9 cellular contexts compared by ENCODE assay signal in the genomic region with DNA sequence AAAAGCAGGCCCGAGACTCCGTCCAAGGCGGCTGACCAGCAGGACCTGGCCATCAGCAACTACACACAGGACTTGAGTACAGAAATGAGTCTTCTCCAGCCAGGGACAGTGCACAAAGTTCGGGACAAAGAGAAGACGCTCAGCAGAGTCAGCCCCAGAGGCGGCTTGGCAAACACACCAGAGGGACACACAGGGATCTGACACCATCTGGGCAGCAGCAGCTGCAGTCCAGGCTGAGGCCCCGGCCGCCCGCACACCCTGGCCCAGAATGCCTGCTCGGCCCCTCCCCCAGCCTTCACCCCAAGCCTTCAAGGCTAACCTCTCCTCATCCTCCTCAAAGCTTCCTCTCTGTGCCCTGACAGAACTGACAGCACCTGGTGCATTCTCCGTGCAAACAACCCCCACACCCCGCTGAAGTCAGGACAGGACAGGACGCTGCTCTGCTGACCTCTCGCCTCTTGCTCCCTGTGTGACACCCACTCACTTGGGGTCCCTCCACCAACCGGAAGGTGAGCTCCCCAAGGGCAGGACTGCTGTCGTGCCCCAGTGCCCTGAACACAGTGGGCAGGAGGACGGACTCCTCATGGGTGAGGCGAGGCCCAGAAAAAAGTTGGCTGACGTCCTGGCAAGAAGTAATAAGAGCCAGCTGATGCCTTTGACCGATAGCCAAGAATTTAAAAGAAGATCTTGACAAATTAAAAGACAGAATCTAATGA.
A peak's percentile ranks its signal among the peaks of the same experiment; 100 is the strongest.
DNase-seq lines count a peak whose midpoint lies in the region; ATAC-seq and TF ChIP-seq lines count a peak whose summit lies in the region.
"Had no signal": no experiment of that assay in that cellular context is flagged by ENCODE, and none has a peak within 500 bp of the region (broad histone marks: within the 10 kb centered on the region; RNA-seq: fewer than 3 reads in every experiment).

No MANE protein-coding gene starts in this region.

- ATAC-seq in CD4-positive, CD25-positive, alpha-beta regulatory T cell (ENCODE audit: low read depth in 2 of 2) = no peak
- no peak; the same call in 1 of the 2 replicates for ATAC-seq in WTC11
- ATAC-seq in left cardiac atrium = peak; percentile 75 to 79
- no peak for ATAC-seq in activated CD4-positive, CD25-positive, alpha-beta regulatory T cell treated with anti-CD3 and anti-CD28 coated beads, Interleukin-2, amount 50 U/mL, for 24 hours
- no peak for ATAC-seq in activated CD8-positive, alpha-beta memory T cell treated with anti-CD3 and anti-CD28 coated beads, Interleukin-2, amount 10 ng/mL, durations not matched to agents 7 days and 5 days

- intact Hi-C loops in left cardiac atrium (cut with DNase I) = no loop called here

- CTCF ChIA-PET in WTC11 (lab: Charles Lee) = interaction anchor here (1.2 to 1.4 kb wide), 2 partner anchors 527 to 539 kb away, joined by 3 read pairs; no protein-coding TSS in a partner anchor
- CTCF ChIA-PET in activated CD8-positive, alpha-beta memory T cell treated with anti-CD3 and anti-CD28 coated beads, Interleukin-2, amount 10 ng/mL, durations not matched to agents 7 days and 5 days (lab: Charles Lee) = no interaction called here

- POLR2A ChIA-PET in WTC11 (lab: Charles Lee) = no interaction called here

- H3K4me3 Mint-ChIP-seq in CD4-positive, CD25-positive, alpha-beta regulatory T cell = peak overlapping the region in 1 of 4 donors; percentile 41
- no peak overlapping the region for H3K4me3 Mint-ChIP-seq in WTC11
- H3K4me3 Mint-ChIP-seq in activated CD8-positive, alpha-beta memory T cell treated with anti-CD3 and anti-CD28 coated beads, Interleukin-2, amount 10 ng/mL, durations not matched to agents 7 days and 5 days = no peak overlapping the region
- H3K4me3 Mint-ChIP-seq: activated CD4-positive, alpha-beta memory T cell treated with anti-CD3 and anti-CD28 coated beads for 36 hours had no signal

- no peak for DNase-seq in CD4-positive, CD25-positive, alpha-beta regulatory T cell
- no peak for DNase-seq in WTC11 (ENCODE audit: low spot score)
- DNase-seq in left cardiac atrium = peak; percentile 64
- peak; percentile 66 for DNase-seq in retina
- no peak for DNase-seq in activated gamma-delta T cell (lab: John Stamatoyannopoulos, UW)
- no peak for DNase-seq in NK-92 treated with Interleukin-12 subunit alpha and Interleukin-12 subunit beta, amount 100 ng/mL, for 24 hours (lab: John Stamatoyannopoulos, UW)
- DNase-seq in activated CD8-positive, alpha-beta memory T cell treated with anti-CD3 and anti-CD28 coated beads, Interleukin-2, amount 10 ng/mL, durations not matched to agents 7 days and 5 days = no peak
- DNase-seq: activated CD4-positive, alpha-beta memory T cell treated with anti-CD3 and anti-CD28 coated beads for 36 hours had no signal

- H3K27me3 Mint-ChIP-seq in CD4-positive, CD25-positive, alpha-beta regulatory T cell = no peaks in the 10 kb centered on the region
- H3K27me3 Mint-ChIP-seq in WTC11 (ENCODE audit: low read depth) = no peaks in the 10 kb centered on the region
- no peaks in the 10 kb centered on the region for H3K27me3 Mint-ChIP-seq in activated CD8-positive, alpha-beta memory T cell treated with anti-CD3 and anti-CD28 coated beads, Interleukin-2, amount 10 ng/mL, durations not matched to agents 7 days and 5 days
- H3K27me3 Mint-ChIP-seq: activated CD4-positive, alpha-beta memory T cell treated with anti-CD3 and anti-CD28 coated beads for 36 hours had no signal

- H3K4me3 ChIP-seq in CD4-positive, CD25-positive, alpha-beta regulatory T cell (ENCODE audit: low read depth, low read length) = no peak overlapping the region

- peak overlapping the region in 2 of 3 donors; percentile 49 to 59 for H3K27ac Mint-ChIP-seq in CD4-positive, CD25-positive, alpha-beta regulatory T cell
- peak overlapping the region; percentile 26; the same call in 1 of the 2 replicates for H3K27ac Mint-ChIP-seq in WTC11
- H3K27ac Mint-ChIP-seq in activated CD8-positive, alpha-beta memory T cell treated with anti-CD3 and anti-CD28 coated beads, Interleukin-2, amount 10 ng/mL, durations not matched to agents 7 days and 5 days = no peak overlapping the region
- H3K27ac Mint-ChIP-seq: activated CD4-positive, alpha-beta memory T cell treated with anti-CD3 and anti-CD28 coated beads for 36 hours had no signal

- no peaks in the 10 kb centered on the region for H3K9me3 Mint-ChIP-seq in CD4-positive, CD25-positive, alpha-beta regulatory T cell
- H3K9me3 Mint-ChIP-seq in WTC11 = peaks cover 4% of the 10 kb centered on the region
- H3K9me3 Mint-ChIP-seq in activated CD8-positive, alpha-beta memory T cell treated with anti-CD3 and anti-CD28 coated beads, Interleukin-2, amount 10 ng/mL, durations not matched to agents 7 days and 5 days (ENCODE audit: low read depth) = no peaks in the 10 kb centered on the region
- H3K9me3 Mint-ChIP-seq: activated CD4-positive, alpha-beta memory T cell treated with anti-CD3 and anti-CD28 coated beads for 36 hours had no signal

- no peaks in the 10 kb centered on the region for H3K36me3 ChIP-seq in CD4-positive, CD25-positive, alpha-beta regulatory T cell (ENCODE audit: control insufficient read depth, insufficient read depth, low read length)

- no peak overlapping the region for H3K27ac ChIP-seq in CD4-positive, CD25-positive, alpha-beta regulatory T cell (ENCODE audit: insufficient read depth, low read length, poor library complexity, severe bottlenecking)

- no peaks in the 10 kb centered on the region for H3K36me3 Mint-ChIP-seq in CD4-positive, CD25-positive, alpha-beta regulatory T cell
- H3K36me3 Mint-ChIP-seq in WTC11 = peaks cover 3% of the 10 kb centered on the region
- H3K36me3 Mint-ChIP-seq in activated CD8-positive, alpha-beta memory T cell treated with anti-CD3 and anti-CD28 coated beads, Interleukin-2, amount 10 ng/mL, durations not matched to agents 7 days and 5 days = no peaks in the 10 kb centered on the region
- H3K36me3 Mint-ChIP-seq: activated CD4-positive, alpha-beta memory T cell treated with anti-CD3 and anti-CD28 coated beads for 36 hours had no signal

- H3K27me3 ChIP-seq in CD4-positive, CD25-positive, alpha-beta regulatory T cell (ENCODE audit: control insufficient read depth, insufficient read depth, low read length) = no peaks in the 10 kb centered on the region

- no peaks in the 10 kb centered on the region for H3K4me1 ChIP-seq in CD4-positive, CD25-positive, alpha-beta regulatory T cell (ENCODE audit: control insufficient read depth, insufficient read depth, low read length, poor library complexity, severe bottlenecking)

- H3K4me1 Mint-ChIP-seq in CD4-positive, CD25-positive, alpha-beta regulatory T cell = peaks cover 0 to 16% (median 9%) of the 10 kb centered on the region in 4 donors
- peaks cover 49% of the 10 kb centered on the region for H3K4me1 Mint-ChIP-seq in WTC11
- peaks cover 10% of the 10 kb centered on the region for H3K4me1 Mint-ChIP-seq in activated CD8-positive, alpha-beta memory T cell treated with anti-CD3 and anti-CD28 coated beads, Interleukin-2, amount 10 ng/mL, durations not matched to agents 7 days and 5 days

- TF ChIP-seq CTCF in WTC11 (IDR thresholded peaks at IDR 0.05) = no peak

- H3K9me3 ChIP-seq in CD4-positive, CD25-positive, alpha-beta regulatory T cell (ENCODE audit: control insufficient read depth in 2 of 2, low read length in 2 of 2) = no peaks in the 10 kb centered on the region

TF ChIP-seq in WTC11, 78 proteins besides CTCF, POLR2A, EP300 and RAD21 (continues in another document):
- no peak for TF ChIP-seq TEAD1 (CRISPR knock-in tag; IDR thresholded peaks at IDR 0.05)
- TF ChIP-seq NFE2L1 (CRISPR knock-in tag; IDR thresholded peaks at IDR 0.05) = no peak
- no peak for TF ChIP-seq ZNF532 (CRISPR knock-in tag; IDR thresholded peaks at IDR 0.05; ENCODE audit: borderline replicate concordance)
- TF ChIP-seq, protein P1, sequence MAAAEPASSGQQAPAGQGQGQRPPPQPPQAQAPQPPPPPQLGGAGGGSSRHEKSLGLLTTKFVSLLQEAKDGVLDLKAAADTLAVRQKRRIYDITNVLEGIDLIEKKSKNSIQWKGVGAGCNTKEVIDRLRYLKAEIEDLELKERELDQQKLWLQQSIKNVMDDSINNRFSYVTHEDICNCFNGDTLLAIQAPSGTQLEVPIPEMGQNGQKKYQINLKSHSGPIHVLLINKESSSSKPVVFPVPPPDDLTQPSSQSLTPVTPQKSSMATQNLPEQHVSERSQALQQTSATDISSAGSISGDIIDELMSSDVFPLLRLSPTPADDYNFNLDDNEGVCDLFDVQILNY (CRISPR knock-in tag; IDR thresholded peaks at IDR 0.05) = no peak
- no peak for TF ChIP-seq NFATC4 (CRISPR knock-in tag; IDR thresholded peaks at IDR 0.05)
- TF ChIP-seq ETV6 (CRISPR knock-in tag; IDR thresholded peaks at IDR 0.05) = no peak
- TF ChIP-seq NR3C1 (CRISPR knock-in tag; conservative IDR thresholded peaks at IDR 0.05; ENCODE audit: low read depth) = no peak
- no peak for TF ChIP-seq NFYB (CRISPR knock-in tag; conservative IDR thresholded peaks at IDR 0.05; ENCODE audit: low read depth)

Comparison
In these comparisons a context has a peak if more than half of its experiments do, and no peak if none do; other contexts are left out.
1. ATAC-seq: peak in left cardiac atrium (2 of 2); none in CD4-positive, CD25-positive, alpha-beta regulatory T cell (0 of 2), WTC11 (single experiment), activated CD4-positive, CD25-positive, alpha-beta regulatory T cell treated with anti-CD3 and anti-CD28 coated beads, Interleukin-2, amount 50 U/mL, for 24 hours (0 of 2) and activated CD8-positive, alpha-beta memory T cell treated with anti-CD3 and anti-CD28 coated beads, Interleukin-2, amount 10 ng/mL, durations not matched to agents 7 days and 5 days (single experiment).
2. DNase-seq: peak in left cardiac atrium (single experiment) and retina (single experiment); none in CD4-positive, CD25-positive, alpha-beta regulatory T cell (0 of 3), WTC11 (single experiment), activated gamma-delta T cell (single experiment), NK-92 treated with Interleukin-12 subunit alpha and Interleukin-12 subunit beta, amount 100 ng/mL, for 24 hours (single experiment) and activated CD8-positive, alpha-beta memory T cell treated with anti-CD3 and anti-CD28 coated beads, Interleukin-2, amount 10 ng/mL, durations not matched to agents 7 days and 5 days (single experiment).